ENCODE assay signal across 17 cellular contexts in genomic region chr4:147335183-147335582, GRCh38.
A peak's percentile ranks its signal among the peaks of the same experiment; 100 is the strongest.
DNase-seq lines count a peak whose midpoint lies in the region; ATAC-seq and TF ChIP-seq lines count a peak whose summit lies in the region.
"Had no signal": no experiment of that assay in that cellular context is flagged by ENCODE, and none has a peak within 500 bp of the region (broad histone marks: within the 10 kb centered on the region; RNA-seq: fewer than 3 reads in every experiment).

No MANE protein-coding gene starts in this region.

- H3K79me2 ChIP-seq in SK-N-SH (ENCODE audit: insufficient read depth) (no peaks in the 10 kb centered on the region), smooth muscle cell (ENCODE audit: low read depth) (no peaks in the 10 kb centered on the region)

- 100% methylated on average over 1 of the region's 1 CpG for WGBS in SK-N-SH (ENCODE audit: low lambda C conversion rate)
- WGBS in smooth muscle cell (ENCODE audit: low lambda C conversion rate), result 79% methylated on average over 1 of the region's 1 CpG
- 94 to 97% (median 95%) methylated on average over 1 of the region's 1 CpG for WGBS in heart left ventricle, 4 donors

- H3K9me3 ChIP-seq in SK-N-SH, result no peaks in the 10 kb centered on the region
- no peaks in the 10 kb centered on the region for H3K9me3 ChIP-seq in colonic mucosa
- no peaks in the 10 kb centered on the region for H3K9me3 ChIP-seq in smooth muscle cell (replicated peaks; ENCODE audit: low read depth)
- H3K9me3 ChIP-seq in heart left ventricle, result no peaks in the 10 kb centered on the region
- H3K9me3 ChIP-seq: A549; BLaER1 treated with 17β-estradiol and CSF1 and Interleukin-3, amounts not matched to agents 10 nM and 100 nM had no signal

- TF ChIP-seq CTCF in SK-N-SH (IDR thresholded peaks at IDR 0.05) (no peak), colonic mucosa (IDR thresholded peaks at IDR 0.05) (no peak), smooth muscle cell (IDR thresholded peaks at IDR 0.05; ENCODE audit: borderline replicate concordance, insufficient read depth, poor library complexity, severe bottlenecking) (no peak), heart left ventricle (IDR thresholded peaks at IDR 0.05) (no peak), progenitor cell of endocrine pancreas (IDR thresholded peaks at IDR 0.05; ENCODE audit: unreplicated experiment) (no peak)

- POLR2A ChIA-PET in SK-N-SH (lab: Yijun Ruan, JAX), result no interaction called here

- intact Hi-C loops in colonic mucosa (cut with DNase I) (no loop called here), heart left ventricle (cut with DNase I) (loop anchor here in 1 of 10 donors (10.0 kb wide), 1 partner anchor 250 kb away; no protein-coding TSS in a partner anchor)

- no peaks in the 10 kb centered on the region for H3K27me3 Mint-ChIP-seq in progenitor cell of endocrine pancreas
- H3K27me3 Mint-ChIP-seq: B cell had no signal

- H3F3A ChIP-seq in SK-N-SH (replicated peaks; ENCODE audit: insufficient read depth), result peaks cover 15% of the 10 kb centered on the region
- H3F3A ChIP-seq in smooth muscle cell (ENCODE audit: low read depth), result peaks cover 5% of the 10 kb centered on the region

- TF ChIP-seq EP300 in SK-N-SH (IDR thresholded peaks at IDR 0.05; ENCODE audit: borderline replicate concordance in 1 of 2, low read depth in 1 of 2, low read length in 1 of 2), result no peak

- TF ChIP-seq POLR2A in heart left ventricle (IDR thresholded peaks at IDR 0.05), result no peak

- H3K36me3 ChIP-seq in SK-N-SH (replicated peaks in 1 of 2; ENCODE audit: control insufficient read depth in 1 of 2, insufficient read depth in 2 of 2, low read length in 1 of 2) (no peaks in the 10 kb centered on the region), colonic mucosa (no peaks in the 10 kb centered on the region), smooth muscle cell (ENCODE audit: low read depth) (no peaks in the 10 kb centered on the region), heart left ventricle (no peaks in the 10 kb centered on the region)
- H3K36me3 ChIP-seq: BLaER1 treated with 17β-estradiol and CSF1 and Interleukin-3, amounts not matched to agents 10 nM and 100 nM had no signal

- no peaks in the 10 kb centered on the region for H3K36me3 Mint-ChIP-seq in progenitor cell of endocrine pancreas (ENCODE audit: insufficient read depth)
- H3K36me3 Mint-ChIP-seq: CD8-positive, alpha-beta T cell had no signal

- peak overlapping the region; percentile 70; the same call in 1 of the 2 replicates for H2AFZ ChIP-seq in SK-N-SH (ENCODE audit: low read depth)
- no peak overlapping the region for H2AFZ ChIP-seq in smooth muscle cell (ENCODE audit: low read depth)

- DNase-seq in SK-N-SH (no peak), colonic mucosa (no peak), smooth muscle cell (lab: John Stamatoyannopoulos, UW; ENCODE audit: unreplicated experiment) (no peak), NOMO-1 treated with dmso at 0.1 percent for 144 hours (lab: John Stamatoyannopoulos, UW; ENCODE audit: unreplicated experiment) (no peak), heart left ventricle (no peak), progenitor cell of endocrine pancreas (ENCODE audit: low spot score, unreplicated experiment) (no peak)
- DNase-seq: Calu3; CD8-positive, alpha-beta T cell; DMS79 treated with DMSO at 0.1 percent for 48 hours; GF-D8; GOT3; H7 had no signal

- H3K4me3 ChIP-seq in SK-N-SH (ENCODE audit: low read depth in 2 of 2, low read length in 1 of 2) (peak overlapping the region in 1 of 2 experiments; percentile 16; a peak in 1 of 4 replicates), colonic mucosa (no peak overlapping the region), smooth muscle cell (no peak overlapping the region), heart left ventricle (no peak overlapping the region)
- H3K4me3 ChIP-seq: A549; BLaER1 treated with 17β-estradiol and CSF1 and Interleukin-3, amounts not matched to agents 10 nM and 100 nM had no signal

- no peak for ATAC-seq in SK-N-SH treated with all-trans-retinoic acid at 6 μM for 48 hours
- no peak for ATAC-seq in heart left ventricle
- ATAC-seq: A549; CD8-positive, alpha-beta T cell had no signal

- no peak overlapping the region for H3K4me3 Mint-ChIP-seq in progenitor cell of endocrine pancreas (ENCODE audit: low read depth)
- H3K4me3 Mint-ChIP-seq: B cell; CD8-positive, alpha-beta T cell had no signal

- no peaks in the 10 kb centered on the region for H4K20me1 ChIP-seq in SK-N-SH (ENCODE audit: insufficient read depth)
- H4K20me1 ChIP-seq in smooth muscle cell (ENCODE audit: low read depth), result no peaks in the 10 kb centered on the region
- H4K20me1 ChIP-seq: BLaER1 treated with 17β-estradiol and CSF1 and Interleukin-3, amounts not matched to agents 10 nM and 100 nM had no signal

- no peak overlapping the region for H3K27ac Mint-ChIP-seq in progenitor cell of endocrine pancreas
- H3K27ac Mint-ChIP-seq: B cell; CD8-positive, alpha-beta T cell had no signal

- H3K27me3 ChIP-seq in SK-N-SH (ENCODE audit: insufficient read depth), result no peaks in the 10 kb centered on the region
- no peaks in the 10 kb centered on the region for H3K27me3 ChIP-seq in colonic mucosa
- no peaks in the 10 kb centered on the region for H3K27me3 ChIP-seq in smooth muscle cell (ENCODE audit: low read depth)
- no peaks in the 10 kb centered on the region for H3K27me3 ChIP-seq in heart left ventricle
- H3K27me3 ChIP-seq: BLaER1 treated with 17β-estradiol and CSF1 and Interleukin-3, amounts not matched to agents 10 nM and 100 nM had no signal

- H3K9ac ChIP-seq in SK-N-SH (no peak overlapping the region), colonic mucosa (ENCODE audit: low read depth in 2 of 2, low read length in 2 of 2) (no peak overlapping the region), smooth muscle cell (ENCODE audit: low read depth) (no peak overlapping the region)
- H3K9ac ChIP-seq: BLaER1 treated with 17β-estradiol and CSF1 and Interleukin-3, amounts not matched to agents 10 nM and 100 nM had no signal

- H3K4me1 ChIP-seq in SK-N-SH (ENCODE audit: control insufficient read depth in 1 of 2, insufficient read depth in 2 of 2, low read depth in 1 of 2, low read length in 1 of 2), result peaks cover 4 to 25% of the 10 kb centered on the region in 2 experiments; a peak in 3 of 4 replicates
- H3K4me1 ChIP-seq in colonic mucosa, result no peaks in the 10 kb centered on the region
- H3K4me1 ChIP-seq in smooth muscle cell (ENCODE audit: low read depth), result peaks cover 3% of the 10 kb centered on the region
- H3K4me1 ChIP-seq in heart left ventricle, result peaks cover 0 to 14% (median 0%) of the 10 kb centered on the region in 12 donors
- H3K4me1 ChIP-seq: A549 had no signal

- no peaks in the 10 kb centered on the region for H3K4me1 Mint-ChIP-seq in progenitor cell of endocrine pancreas (ENCODE audit: low read depth)
- H3K4me1 Mint-ChIP-seq: B cell had no signal

- no peak for TF ChIP-seq RAD21 in SK-N-SH (IDR thresholded peaks at IDR 0.05; ENCODE audit: low read length)

- no peaks in the 10 kb centered on the region for H3K9me2 ChIP-seq in SK-N-SH

- no peaks in the 10 kb centered on the region for H3K9me3 Mint-ChIP-seq in progenitor cell of endocrine pancreas (ENCODE audit: low read depth)
- H3K9me3 Mint-ChIP-seq: CD8-positive, alpha-beta T cell had no signal

- H3K4me2 ChIP-seq in SK-N-SH (0 out of 2 replicates have a peak overlapping the region, but pooled peaks have one; percentile 25), smooth muscle cell (peak overlapping the region; percentile 18)
- H3K4me2 ChIP-seq: A549 had no signal

- H3K27ac ChIP-seq in SK-N-SH (ENCODE audit: low read depth in 2 of 2, low read length in 1 of 2) (peak overlapping the region in 1 of 2 experiments; percentile 79; a peak in 1 of 4 replicates), colonic mucosa (peak overlapping the region; percentile 15), smooth muscle cell (ENCODE audit: low read depth) (peak overlapping the region; percentile 59), heart left ventricle (peak overlapping the region in 1 of 12 donors; percentile 28)
- H3K27ac ChIP-seq: 22Rv1, A549 had no signal

- CTCF ChIA-PET in SK-N-SH (lab: Yijun Ruan, JAX), result no interaction called here

TF ChIP-seq in SK-N-SH, 30 proteins besides CTCF, POLR2A, EP300 and RAD21 (continues in another document):
- TF ChIP-seq, protein P1, sequence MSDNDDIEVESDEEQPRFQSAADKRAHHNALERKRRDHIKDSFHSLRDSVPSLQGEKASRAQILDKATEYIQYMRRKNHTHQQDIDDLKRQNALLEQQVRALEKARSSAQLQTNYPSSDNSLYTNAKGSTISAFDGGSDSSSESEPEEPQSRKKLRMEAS (IDR thresholded peaks at IDR 0.05; ENCODE audit: low read depth), result no peak

TF ChIP-seq in SK-N-SH treated with all-trans-retinoic acid at 6 μM for 48 hours, 23 proteins besides CTCF, POLR2A, EP300 and RAD21:
- TF ChIP-seq RARB (CRISPR knock-in tag; IDR thresholded peaks at IDR 0.05) (no peak), ZC3H10 (CRISPR knock-in tag; IDR thresholded peaks at IDR 0.05) (no peak), ESRRG (CRISPR knock-in tag; IDR thresholded peaks at IDR 0.05) (no peak), ZNF70 (CRISPR knock-in tag; IDR thresholded peaks at IDR 0.05) (no peak), ZNF8 (CRISPR knock-in tag; IDR thresholded peaks at IDR 0.05) (no peak), ZFP3 (CRISPR knock-in tag; IDR thresholded peaks at IDR 0.05) (no peak)
- TF ChIP-seq, protein P2, sequence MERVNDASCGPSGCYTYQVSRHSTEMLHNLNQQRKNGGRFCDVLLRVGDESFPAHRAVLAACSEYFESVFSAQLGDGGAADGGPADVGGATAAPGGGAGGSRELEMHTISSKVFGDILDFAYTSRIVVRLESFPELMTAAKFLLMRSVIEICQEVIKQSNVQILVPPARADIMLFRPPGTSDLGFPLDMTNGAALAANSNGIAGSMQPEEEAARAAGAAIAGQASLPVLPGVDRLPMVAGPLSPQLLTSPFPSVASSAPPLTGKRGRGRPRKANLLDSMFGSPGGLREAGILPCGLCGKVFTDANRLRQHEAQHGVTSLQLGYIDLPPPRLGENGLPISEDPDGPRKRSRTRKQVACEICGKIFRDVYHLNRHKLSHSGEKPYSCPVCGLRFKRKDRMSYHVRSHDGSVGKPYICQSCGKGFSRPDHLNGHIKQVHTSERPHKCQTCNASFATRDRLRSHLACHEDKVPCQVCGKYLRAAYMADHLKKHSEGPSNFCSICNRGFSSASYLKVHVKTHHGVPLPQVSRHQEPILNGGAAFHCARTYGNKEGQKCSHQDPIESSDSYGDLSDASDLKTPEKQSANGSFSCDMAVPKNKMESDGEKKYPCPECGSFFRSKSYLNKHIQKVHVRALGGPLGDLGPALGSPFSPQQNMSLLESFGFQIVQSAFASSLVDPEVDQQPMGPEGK (CRISPR knock-in tag; IDR thresholded peaks at IDR 0.05; ENCODE audit: borderline replicate concordance), result no peak
